Comparison of ENCODE assay signal across 29 cellular contexts in the genomic region with DNA sequence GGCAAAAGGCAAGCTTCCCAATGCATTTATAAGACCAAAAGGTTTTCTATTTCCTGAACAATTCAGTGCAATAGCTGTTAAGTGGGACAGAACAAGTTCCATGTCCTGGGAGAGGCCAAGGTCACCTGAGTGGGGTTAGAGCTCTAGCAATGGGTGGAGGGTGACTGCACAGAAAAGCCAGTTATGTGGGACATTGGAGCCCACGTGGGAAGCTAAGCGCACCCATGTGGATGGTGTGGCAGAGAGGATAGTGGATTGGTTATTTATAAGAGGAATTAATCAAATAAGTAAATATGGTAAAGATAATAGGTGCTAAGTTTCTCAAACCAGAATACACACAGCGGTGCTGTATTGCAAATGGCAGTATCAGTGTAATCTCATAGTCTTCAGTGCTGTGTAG.
"Had no signal": no experiment of that assay in that cellular context is flagged by ENCODE, and none has a peak within 500 bp of the region (broad histone marks: within the 10 kb centered on the region; RNA-seq: fewer than 3 reads in every experiment).

No MANE protein-coding gene starts in this region.

- H3K27ac ChIP-seq: brain microvascular endothelial cell, coronary artery, dorsolateral prefrontal cortex, esophagus muscularis mucosa, foreskin keratinocyte, gastroesophageal sphincter had no signal

- H3K27me3 Mint-ChIP-seq: activated CD4-positive, alpha-beta memory T cell treated with anti-CD3 and anti-CD28 coated beads for 36 hours; activated CD4-positive, alpha-beta T cell treated with anti-CD3 and anti-CD28 coated beads for 36 hours; activated naive CD8-positive, alpha-beta T cell; central memory CD8-positive, alpha-beta T cell had no signal

- ATAC-seq: activated CD4-positive, alpha-beta T cell treated with anti-CD3 and anti-CD28 coated beads for 36 hours; activated CD8-positive, alpha-beta memory T cell treated with anti-CD3 and anti-CD28 coated beads, Interleukin-2, amount 10 ng/mL, durations not matched to agents 7 days and 5 days; activated CD8-positive, alpha-beta T cell treated with anti-CD3 and anti-CD28 coated beads, Interleukin-2, amount 10 ng/mL, durations not matched to agents 7 days and 5 days; foreskin keratinocyte; gastroesophageal sphincter had no signal

- H3K9me3 ChIP-seq: esophagus muscularis mucosa, gastroesophageal sphincter had no signal

- H3K9me3 Mint-ChIP-seq: activated CD4-positive, alpha-beta memory T cell treated with anti-CD3 and anti-CD28 coated beads for 36 hours; activated CD4-positive, alpha-beta T cell treated with anti-CD3 and anti-CD28 coated beads, Interleukin-2, amount 10 ng/mL, durations not matched to agents 24 days and 14 days; activated naive CD4-positive, alpha-beta T cell treated with anti-CD3 and anti-CD28 coated beads for 36 hours; activated T-helper 1 cell treated with anti-CD3 and anti-CD28 coated beads, Interleukin-12 subunit alpha, Interleukin-12 subunit beta, Interleukin-2, Interleukin-4 antibody, amounts not matched to agents 30 ng/mL and 10 ng/mL and 1 ng/mL, durations not matched to agents 14 hours and 24 hours and 36 hours; activated T-helper 2 cell treated with anti-CD3 and anti-CD28 coated beads, Interferon-gamma antibody, Interleukin-2, Interleukin-4, amounts not matched to agents 10 μg/mL and 5 μg/mL and 100 μg/mL, durations not matched to agents 14 hours and 24 hours and 36 hours; central memory CD8-positive, alpha-beta T cell; dendritic cell treated with granulocyte-macrophage colony-stimulating factor and Interleukin-4, amounts not matched to agents 40 ng/mL and 50 ng/mL, for 4 days had no signal

- DNase-seq: activated CD4-positive, alpha-beta memory T cell treated with anti-CD3 and anti-CD28 coated beads for 36 hours; activated CD4-positive, alpha-beta T cell treated with anti-CD3 and anti-CD28 coated beads for 36 hours; activated CD4-positive, alpha-beta T cell treated with anti-CD3 and anti-CD28 coated beads, Interleukin-2, amount 10 ng/mL, durations not matched to agents 24 days and 14 days; activated CD4-positive, CD25-positive, alpha-beta regulatory T cell; activated CD4-positive, CD25-positive, alpha-beta regulatory T cell treated with anti-CD3 and anti-CD28 coated beads, Interleukin-2, amount 50 U/mL, for 72 hours; activated CD8-positive, alpha-beta memory T cell treated with anti-CD3 and anti-CD28 coated beads, Interleukin-2, amount 10 ng/mL, durations not matched to agents 7 days and 5 days; activated CD8-positive, alpha-beta memory T cell treated with anti-CD3 and anti-CD28 coated beads, Interleukin-2, amount 50 U/mL, for 4 hours; activated CD8-positive, alpha-beta T cell treated with anti-CD3 and anti-CD28 coated beads, Interleukin-2, amount 10 ng/mL, durations not matched to agents 7 days and 5 days; activated effector memory CD4-positive, alpha-beta T cell treated with anti-CD3 and anti-CD28 coated beads, Interleukin-2, amount 50 U/mL, for 16 hours; activated naive CD4-positive, alpha-beta T cell treated with anti-CD3 and anti-CD28 coated beads for 36 hours; activated T-cell treated with anti-CD3 and anti-CD28 coated beads, Interleukin-2, amount 50 U/mL, for 1 hour; activated T-cell treated with anti-CD3 and anti-CD28 coated beads, Interleukin-2, amount 50 U/mL, for 48 hours; amniotic stem cell; anterior cingulate cortex; brain microvascular endothelial cell; dorsolateral prefrontal cortex; effector memory CD4-positive, alpha-beta T cell; erythroblast; foreskin keratinocyte; head of caudate nucleus; T-helper 1 cell had no signal

- H3K27ac Mint-ChIP-seq: activated CD4-positive, alpha-beta memory T cell treated with anti-CD3 and anti-CD28 coated beads for 36 hours; activated CD4-positive, alpha-beta T cell treated with anti-CD3 and anti-CD28 coated beads for 36 hours; activated CD4-positive, alpha-beta T cell treated with anti-CD3 and anti-CD28 coated beads, Interleukin-2, amount 10 ng/mL, durations not matched to agents 24 days and 14 days; activated CD8-positive, alpha-beta memory T cell treated with anti-CD3 and anti-CD28 coated beads, Interleukin-2, amount 10 ng/mL, durations not matched to agents 7 days and 5 days; activated CD8-positive, alpha-beta T cell treated with anti-CD3 and anti-CD28 coated beads, Interleukin-2, amount 10 ng/mL, durations not matched to agents 7 days and 5 days; activated naive CD4-positive, alpha-beta T cell treated with anti-CD3 and anti-CD28 coated beads for 36 hours; activated naive CD8-positive, alpha-beta T cell; activated T-helper 1 cell treated with anti-CD3 and anti-CD28 coated beads, Interleukin-12 subunit alpha, Interleukin-12 subunit beta, Interleukin-2, Interleukin-4 antibody, amounts not matched to agents 30 ng/mL and 10 ng/mL and 1 ng/mL, durations not matched to agents 14 hours and 24 hours and 36 hours; activated T-helper 2 cell treated with anti-CD3 and anti-CD28 coated beads, Interferon-gamma antibody, Interleukin-2, Interleukin-4, amounts not matched to agents 10 μg/mL and 5 μg/mL and 100 μg/mL, durations not matched to agents 14 hours and 24 hours and 36 hours; dendritic cell treated with granulocyte-macrophage colony-stimulating factor and Interleukin-4, amounts not matched to agents 40 ng/mL and 50 ng/mL, for 4 days had no signal

- H3K4me3 Mint-ChIP-seq: activated CD4-positive, alpha-beta memory T cell treated with anti-CD3 and anti-CD28 coated beads for 36 hours; activated CD4-positive, alpha-beta T cell treated with anti-CD3 and anti-CD28 coated beads for 36 hours; activated CD4-positive, alpha-beta T cell treated with anti-CD3 and anti-CD28 coated beads, Interleukin-2, amount 10 ng/mL, durations not matched to agents 24 days and 14 days; activated CD8-positive, alpha-beta memory T cell treated with anti-CD3 and anti-CD28 coated beads, Interleukin-2, amount 10 ng/mL, durations not matched to agents 7 days and 5 days; activated CD8-positive, alpha-beta T cell treated with anti-CD3 and anti-CD28 coated beads, Interleukin-2, amount 10 ng/mL, durations not matched to agents 7 days and 5 days; activated naive CD4-positive, alpha-beta T cell treated with anti-CD3 and anti-CD28 coated beads for 36 hours; activated naive CD8-positive, alpha-beta T cell; activated T-helper 1 cell treated with anti-CD3 and anti-CD28 coated beads, Interleukin-12 subunit alpha, Interleukin-12 subunit beta, Interleukin-2, Interleukin-4 antibody, amounts not matched to agents 30 ng/mL and 10 ng/mL and 1 ng/mL, durations not matched to agents 14 hours and 24 hours and 36 hours; central memory CD8-positive, alpha-beta T cell; dendritic cell treated with granulocyte-macrophage colony-stimulating factor and Interleukin-4, amounts not matched to agents 40 ng/mL and 50 ng/mL, for 4 days had no signal

- H3K27me3 ChIP-seq: brain microvascular endothelial cell, dorsolateral prefrontal cortex, esophagus muscularis mucosa, foreskin keratinocyte, gastroesophageal sphincter had no signal

- H3K4me3 ChIP-seq: coronary artery, dorsolateral prefrontal cortex, esophagus muscularis mucosa, gastroesophageal sphincter had no signal

- H3K36me3 ChIP-seq: brain microvascular endothelial cell, gastroesophageal sphincter had no signal

- H3K36me3 Mint-ChIP-seq: activated CD8-positive, alpha-beta memory T cell treated with anti-CD3 and anti-CD28 coated beads, Interleukin-2, amount 10 ng/mL, durations not matched to agents 7 days and 5 days had no signal
